ENCODE assay signal across 24 cellular contexts in the genomic region with DNA sequence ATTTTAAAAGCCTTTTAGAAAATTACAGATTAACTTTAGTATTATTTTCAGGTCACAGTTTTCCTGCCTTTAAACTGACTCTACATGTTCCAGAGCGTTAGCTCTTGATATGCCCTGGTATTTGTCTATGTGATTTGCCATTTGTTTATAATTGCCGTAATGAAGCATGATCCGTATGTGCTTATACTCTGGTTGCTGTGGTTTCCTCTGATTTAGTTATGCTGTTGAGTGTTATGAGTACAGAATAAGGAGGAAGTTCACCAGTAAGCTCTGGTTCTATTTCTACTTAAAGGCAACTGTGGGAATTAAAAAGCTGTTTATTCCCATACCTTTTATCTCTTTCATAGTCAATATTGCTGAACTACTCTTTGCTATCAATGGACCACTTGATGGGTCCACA.
"Had no signal": no experiment of that assay in that cellular context is flagged by ENCODE, and none has a peak within 500 bp of the region (broad histone marks: within the 10 kb centered on the region; RNA-seq: fewer than 3 reads in every experiment).

No MANE protein-coding gene starts in this region.

- H3K36me3 Mint-ChIP-seq: activated CD8-positive, alpha-beta memory T cell treated with anti-CD3 and anti-CD28 coated beads, Interleukin-2, amount 10 ng/mL, durations not matched to agents 7 days and 5 days; activated naive CD8-positive, alpha-beta T cell treated with anti-CD3 and anti-CD28 coated beads, Interleukin-2, amount 10 ng/mL, durations not matched to agents 7 days and 5 days; stimulated activated memory B cell treated with anti-CD40 and anti-IgM and Interleukin-4, amounts not matched to agents 10 μg/mL and 1 μg/mL and 100 μg/mL, for 72 hours; type B pancreatic cell had no signal

- DNase-seq: activated B cell treated with CpG ODN at 0.5 μM for 24 hours; activated CD4-positive, alpha-beta memory T cell treated with anti-CD3 and anti-CD28 coated beads, Interleukin-2, amount 10 ng/mL, durations not matched to agents 7 days and 5 days; activated CD4-positive, alpha-beta T cell treated with anti-CD3 and anti-CD28 coated beads for 48 hours; activated CD8-positive, alpha-beta memory T cell treated with anti-CD3 and anti-CD28 coated beads, Interleukin-2, amount 10 ng/mL, durations not matched to agents 7 days and 5 days; activated naive CD4-positive, alpha-beta T cell; activated naive CD8-positive, alpha-beta T cell treated with anti-CD3 and anti-CD28 coated beads, Interleukin-2, amount 10 ng/mL, durations not matched to agents 7 days and 5 days; aorta; brain microvascular endothelial cell; central memory CD4-positive, alpha-beta T cell; colonic mucosa; endodermal cell; foreskin fibroblast; islet precursor cell; left colon; midbrain; nephron progenitor cell; nucleus accumbens; stimulated activated CD4-positive, alpha-beta T cell treated with anti-CD3 and anti-CD28 coated beads, Interleukin-4, amount 100 ng/mL, for 4 hours; testis had no signal

- H3K4me1 ChIP-seq: colonic mucosa, testis had no signal

- H3K4me1 Mint-ChIP-seq: activated B cell treated with CpG ODN at 0.5 μM for 24 hours; activated CD4-positive, alpha-beta memory T cell treated with anti-CD3 and anti-CD28 coated beads, Interleukin-2, amount 10 ng/mL, durations not matched to agents 7 days and 5 days; activated CD8-positive, alpha-beta memory T cell treated with anti-CD3 and anti-CD28 coated beads, Interleukin-2, amount 10 ng/mL, durations not matched to agents 7 days and 5 days; activated naive CD8-positive, alpha-beta T cell treated with anti-CD3 and anti-CD28 coated beads, Interleukin-2, amount 10 ng/mL, durations not matched to agents 7 days and 5 days; activated T-helper 17 cell treated with anti-CD3 and anti-CD28 coated beads, Interleukin-2, amount 50 U/mL, for 72 hours; stimulated activated memory B cell treated with anti-CD40 and anti-IgM and Interleukin-4, amounts not matched to agents 10 μg/mL and 1 μg/mL and 100 μg/mL, for 72 hours had no signal

- H3K4me2 ChIP-seq: hepatocyte had no signal

- H3K27ac Mint-ChIP-seq: activated B cell treated with CpG ODN at 0.5 μM for 24 hours; activated CD4-positive, alpha-beta memory T cell treated with anti-CD3 and anti-CD28 coated beads, Interleukin-2, amount 10 ng/mL, durations not matched to agents 7 days and 5 days; activated CD8-positive, alpha-beta memory T cell treated with anti-CD3 and anti-CD28 coated beads, Interleukin-2, amount 10 ng/mL, durations not matched to agents 7 days and 5 days; activated naive CD8-positive, alpha-beta T cell treated with anti-CD3 and anti-CD28 coated beads, Interleukin-2, amount 10 ng/mL, durations not matched to agents 7 days and 5 days; activated T-helper 17 cell treated with anti-CD3 and anti-CD28 coated beads, Interleukin-2, amount 50 U/mL, for 72 hours; endodermal cell; nephron progenitor cell; stimulated activated memory B cell treated with anti-CD40 and anti-IgM and Interleukin-4, amounts not matched to agents 10 μg/mL and 1 μg/mL and 100 μg/mL, for 72 hours; type B pancreatic cell had no signal

- H3K27me3 Mint-ChIP-seq: activated B cell treated with CpG ODN at 0.5 μM for 24 hours; stimulated activated memory B cell treated with anti-CD40 and anti-IgM and Interleukin-4, amounts not matched to agents 10 μg/mL and 1 μg/mL and 100 μg/mL, for 72 hours; type B pancreatic cell had no signal

- H3K27ac ChIP-seq: brain microvascular endothelial cell, colonic mucosa, epithelial cell of prostate, hepatocyte, testis had no signal

- H3K9me3 Mint-ChIP-seq: activated B cell treated with CpG ODN at 0.5 μM for 24 hours; activated CD4-positive, alpha-beta memory T cell treated with anti-CD3 and anti-CD28 coated beads, Interleukin-2, amount 10 ng/mL, durations not matched to agents 7 days and 5 days; activated naive CD8-positive, alpha-beta T cell treated with anti-CD3 and anti-CD28 coated beads, Interleukin-2, amount 10 ng/mL, durations not matched to agents 7 days and 5 days; activated T-helper 17 cell treated with anti-CD3 and anti-CD28 coated beads, Interleukin-2, amount 50 U/mL, for 72 hours; endodermal cell; nephron progenitor cell; stimulated activated memory B cell treated with anti-CD40 and anti-IgM and Interleukin-4, amounts not matched to agents 10 μg/mL and 1 μg/mL and 100 μg/mL, for 72 hours; type B pancreatic cell had no signal

- H2AFZ ChIP-seq: hepatocyte had no signal

- H3K9me3 ChIP-seq: colonic mucosa, testis had no signal

- H3K4me3 Mint-ChIP-seq: activated B cell treated with CpG ODN at 0.5 μM for 24 hours; activated CD4-positive, alpha-beta memory T cell treated with anti-CD3 and anti-CD28 coated beads, Interleukin-2, amount 10 ng/mL, durations not matched to agents 7 days and 5 days; activated CD8-positive, alpha-beta memory T cell treated with anti-CD3 and anti-CD28 coated beads, Interleukin-2, amount 10 ng/mL, durations not matched to agents 7 days and 5 days; activated naive CD8-positive, alpha-beta T cell treated with anti-CD3 and anti-CD28 coated beads, Interleukin-2, amount 10 ng/mL, durations not matched to agents 7 days and 5 days; activated T-helper 17 cell treated with anti-CD3 and anti-CD28 coated beads, Interleukin-2, amount 50 U/mL, for 72 hours; endodermal cell; nephron progenitor cell; stimulated activated memory B cell treated with anti-CD40 and anti-IgM and Interleukin-4, amounts not matched to agents 10 μg/mL and 1 μg/mL and 100 μg/mL, for 72 hours; type B pancreatic cell had no signal

- H3K27me3 ChIP-seq: brain microvascular endothelial cell, colonic mucosa, hepatocyte, testis had no signal

- H3K79me2 ChIP-seq: hepatocyte had no signal
